29 cellular contexts compared by ENCODE assay signal in the genomic region with DNA sequence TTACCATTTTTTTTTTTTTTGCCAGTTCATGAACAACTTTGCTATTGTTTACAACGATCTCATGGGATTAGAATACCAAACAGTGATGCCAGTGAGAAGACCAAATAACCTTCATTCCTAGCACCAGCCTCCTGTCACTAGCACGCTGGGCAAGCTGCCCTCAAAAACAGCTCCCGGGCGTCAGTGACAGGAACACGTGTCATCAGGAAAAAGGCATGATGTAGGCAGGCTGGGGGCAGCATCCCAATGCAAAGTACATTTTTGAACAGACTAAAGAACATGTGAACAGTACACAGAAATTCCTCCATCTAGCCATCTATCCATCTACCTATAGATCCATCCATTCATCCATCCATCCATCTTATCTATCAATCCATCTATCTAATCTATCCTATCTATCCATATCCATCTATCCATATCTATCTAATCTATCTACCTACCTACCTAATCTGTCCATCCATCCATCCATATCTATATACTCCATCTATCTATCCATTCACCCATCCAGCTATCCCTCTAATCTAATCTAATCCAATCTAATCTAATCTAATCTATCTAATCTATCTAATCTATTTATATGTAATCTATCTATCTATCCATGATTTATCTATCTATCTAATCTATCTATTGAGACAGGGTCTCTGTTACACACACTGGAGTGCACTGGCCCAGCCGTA.
"Had no signal": no experiment of that assay in that cellular context is flagged by ENCODE, and none has a peak within 500 bp of the region (broad histone marks: within the 10 kb centered on the region; RNA-seq: fewer than 3 reads in every experiment).

No MANE protein-coding gene starts in this region.

- ATAC-seq: activated CD4-positive, CD25-positive, alpha-beta regulatory T cell treated with anti-CD3 and anti-CD28 coated beads, Interleukin-2, amount 50 U/mL, for 24 hours; foreskin keratinocyte; left lobe of liver; lower lobe of right lung; natural killer cell; stimulated activated memory B cell treated with anti-CD40 and anti-IgM and Interleukin-4, amounts not matched to agents 10 μg/mL and 1 μg/mL and 100 μg/mL, for 72 hours; stimulated activated naive CD8-positive, alpha-beta T cell treated with anti-CD3 and anti-CD28 coated beads, Interleukin-15, amount 100 ng/mL, for 72 hours had no signal

- H3K36me3 ChIP-seq: esophagus muscularis mucosa, heart right ventricle, lower lobe of right lung, prostate gland, vagina, WERI-Rb-1 had no signal

- H3K4me3 ChIP-seq: esophagus muscularis mucosa, heart right ventricle, lower lobe of right lung, prostate gland, smooth muscle cell, vagina had no signal

- H3K27ac ChIP-seq: foreskin keratinocyte, heart right ventricle, lower lobe of right lung, prostate gland, vagina, WERI-Rb-1 had no signal

- H3K27me3 Mint-ChIP-seq: activated naive CD4-positive, alpha-beta T cell treated with anti-CD3 and anti-CD28 coated beads, Interleukin-2, amount 10 ng/mL, durations not matched to agents 7 days and 5 days; type B pancreatic cell had no signal

- H3K27ac Mint-ChIP-seq: activated CD4-positive, alpha-beta memory T cell treated with anti-CD3 and anti-CD28 coated beads for 36 hours; activated naive CD4-positive, alpha-beta T cell treated with anti-CD3 and anti-CD28 coated beads, Interleukin-2, amount 10 ng/mL, durations not matched to agents 7 days and 5 days; activated T-cell treated with anti-CD3 and anti-CD28 coated beads, Interleukin-2, amount 50 U/mL, for 24 hours; dendritic cell treated with granulocyte-macrophage colony-stimulating factor and Interleukin-4, amounts not matched to agents 40 ng/mL and 50 ng/mL, for 4 days; natural killer cell; stimulated activated memory B cell treated with anti-CD40 and anti-IgM and Interleukin-4, amounts not matched to agents 10 μg/mL and 1 μg/mL and 100 μg/mL, for 72 hours; stimulated activated naive CD8-positive, alpha-beta T cell treated with anti-CD3 and anti-CD28 coated beads, Interleukin-15, amount 100 ng/mL, for 72 hours; T-helper 1 cell treated with Interleukin-12 subunit alpha and Interleukin-12 subunit beta and Interleukin-4 antibody, amounts not matched to agents 30 μg/mL and 1 μg/mL, for 36 hours; type B pancreatic cell had no signal

- H3K9me3 Mint-ChIP-seq: activated CD4-positive, alpha-beta memory T cell treated with anti-CD3 and anti-CD28 coated beads for 36 hours; activated naive CD4-positive, alpha-beta T cell treated with anti-CD3 and anti-CD28 coated beads, Interleukin-2, amount 10 ng/mL, durations not matched to agents 7 days and 5 days; activated T-cell treated with anti-CD3 and anti-CD28 coated beads, Interleukin-2, amount 50 U/mL, for 24 hours; dendritic cell treated with granulocyte-macrophage colony-stimulating factor and Interleukin-4, amounts not matched to agents 40 ng/mL and 50 ng/mL, for 4 days; endodermal cell; natural killer cell; stimulated activated memory B cell treated with anti-CD40 and anti-IgM and Interleukin-4, amounts not matched to agents 10 μg/mL and 1 μg/mL and 100 μg/mL, for 72 hours; stimulated activated naive CD8-positive, alpha-beta T cell treated with anti-CD3 and anti-CD28 coated beads, Interleukin-15, amount 100 ng/mL, for 72 hours; T-helper 1 cell treated with Interleukin-12 subunit alpha and Interleukin-12 subunit beta and Interleukin-4 antibody, amounts not matched to agents 30 μg/mL and 1 μg/mL, for 36 hours; type B pancreatic cell had no signal

- H3K27me3 ChIP-seq: esophagus muscularis mucosa, foreskin keratinocyte, vagina had no signal

- H3K36me3 Mint-ChIP-seq: activated CD4-positive, alpha-beta memory T cell treated with anti-CD3 and anti-CD28 coated beads for 36 hours; activated naive CD4-positive, alpha-beta T cell treated with anti-CD3 and anti-CD28 coated beads, Interleukin-2, amount 10 ng/mL, durations not matched to agents 7 days and 5 days; natural killer cell; stimulated activated memory B cell treated with anti-CD40 and anti-IgM and Interleukin-4, amounts not matched to agents 10 μg/mL and 1 μg/mL and 100 μg/mL, for 72 hours; type B pancreatic cell had no signal

- H3K9me3 ChIP-seq: esophagus muscularis mucosa, heart right ventricle, lower lobe of right lung, prostate gland, vagina had no signal

- H3K4me3 Mint-ChIP-seq: activated CD4-positive, alpha-beta memory T cell treated with anti-CD3 and anti-CD28 coated beads for 36 hours; activated naive CD4-positive, alpha-beta T cell treated with anti-CD3 and anti-CD28 coated beads, Interleukin-2, amount 10 ng/mL, durations not matched to agents 7 days and 5 days; activated T-cell treated with anti-CD3 and anti-CD28 coated beads, Interleukin-2, amount 50 U/mL, for 24 hours; dendritic cell treated with granulocyte-macrophage colony-stimulating factor and Interleukin-4, amounts not matched to agents 40 ng/mL and 50 ng/mL, for 4 days; endodermal cell; natural killer cell; stimulated activated memory B cell treated with anti-CD40 and anti-IgM and Interleukin-4, amounts not matched to agents 10 μg/mL and 1 μg/mL and 100 μg/mL, for 72 hours; stimulated activated naive CD8-positive, alpha-beta T cell treated with anti-CD3 and anti-CD28 coated beads, Interleukin-15, amount 100 ng/mL, for 72 hours; T-helper 1 cell treated with Interleukin-12 subunit alpha and Interleukin-12 subunit beta and Interleukin-4 antibody, amounts not matched to agents 30 μg/mL and 1 μg/mL, for 36 hours; type B pancreatic cell had no signal

- H3K4me1 Mint-ChIP-seq: activated naive CD4-positive, alpha-beta T cell treated with anti-CD3 and anti-CD28 coated beads, Interleukin-2, amount 10 ng/mL, durations not matched to agents 7 days and 5 days; natural killer cell; stimulated activated memory B cell treated with anti-CD40 and anti-IgM and Interleukin-4, amounts not matched to agents 10 μg/mL and 1 μg/mL and 100 μg/mL, for 72 hours; stimulated activated naive CD8-positive, alpha-beta T cell treated with anti-CD3 and anti-CD28 coated beads, Interleukin-15, amount 100 ng/mL, for 72 hours had no signal

- H3K4me1 ChIP-seq: foreskin keratinocyte, lower lobe of right lung, prostate gland, vagina had no signal

- DNase-seq: activated CD4-positive, alpha-beta memory T cell treated with anti-CD3 and anti-CD28 coated beads for 36 hours; activated CD4-positive, alpha-beta T cell treated with anti-CD3 and anti-CD28 coated beads for 48 hours; activated CD8-positive, alpha-beta memory T cell treated with anti-CD3 and anti-CD28 coated beads, Interleukin-2, amount 50 U/mL, for 4 hours; activated gamma-delta T cell; activated naive CD4-positive, alpha-beta T cell treated with anti-CD3 and anti-CD28 coated beads, Interleukin-2, amount 10 ng/mL, durations not matched to agents 7 days and 5 days; activated T-cell treated with anti-CD3 and anti-CD28 coated beads, Interleukin-2, amount 50 U/mL, for 24 hours; amniotic stem cell; central memory CD4-positive, alpha-beta T cell; foreskin keratinocyte; heart right ventricle; lower lobe of right lung; natural killer cell; stimulated activated CD4-positive, alpha-beta T cell treated with anti-CD3 and anti-CD28 coated beads, Interleukin-1b, Interleukin-23, amount 100 ng/mL, for 48 hours; stimulated activated CD4-positive, alpha-beta T cell treated with anti-CD3 and anti-CD28 coated beads, Interleukin-4, amount 100 ng/mL, for 4 hours; stimulated activated CD8-positive, alpha-beta memory T cell treated with anti-CD3 and anti-CD28 coated beads, Interleukin-4, amount 100 ng/mL, for 48 hours; stimulated activated naive CD8-positive, alpha-beta T cell treated with anti-CD3 and anti-CD28 coated beads, Interleukin-15, amount 100 ng/mL, for 72 hours; T1000; WERI-Rb-1 had no signal
